10 cellular contexts compared by ENCODE assay signal in genomic region chr14:77426396-77426795, GRCh38. TPM values are rescaled to one million over a fixed set of nuclear protein-coding genes. Genes with fewer than 3 reads are reported as not detected.
"Had no signal": no experiment of that assay in that cellular context is flagged by ENCODE, and none has a peak within 500 bp of the region (broad histone marks: within the 10 kb centered on the region; RNA-seq: fewer than 3 reads in every experiment).

No MANE protein-coding gene starts in this region.

- ATAC-seq: GM23338, HCT116 had no signal

- H3K27ac ChIP-seq: GM23248 had no signal

- H3K9me3 ChIP-seq: HAP-1 had no signal

- H3K27ac Mint-ChIP-seq: GM23338, HFFc6 had no signal

- H3K9ac ChIP-seq: GM23248 had no signal

- H3K4me1 ChIP-seq: HAP-1 had no signal

- H3K4me3 ChIP-seq: GM23248, GM23338, HAP-1 had no signal

- H2AFZ ChIP-seq: GM23248, GM23338 had no signal

- H3K9me3 Mint-ChIP-seq: GM23338, H9, HFFc6 had no signal

- H3K4me3 Mint-ChIP-seq: GM23338, H9, HFFc6 had no signal

- DNase-seq: GM23248, GOT3, H7, H9, HCEC 1CT, HFFc6 had no signal

- H3K4me2 ChIP-seq: GM23338 had no signal

RNA-seq across cellular contexts. Expression of gene NOXRED1, which starts 3.1 kb away (rescaled TPM):
- total RNA-seq: GM23248, GM23338, H4, H9 had no signal
